20 cellular contexts compared by ENCODE assay signal in the genomic region with DNA sequence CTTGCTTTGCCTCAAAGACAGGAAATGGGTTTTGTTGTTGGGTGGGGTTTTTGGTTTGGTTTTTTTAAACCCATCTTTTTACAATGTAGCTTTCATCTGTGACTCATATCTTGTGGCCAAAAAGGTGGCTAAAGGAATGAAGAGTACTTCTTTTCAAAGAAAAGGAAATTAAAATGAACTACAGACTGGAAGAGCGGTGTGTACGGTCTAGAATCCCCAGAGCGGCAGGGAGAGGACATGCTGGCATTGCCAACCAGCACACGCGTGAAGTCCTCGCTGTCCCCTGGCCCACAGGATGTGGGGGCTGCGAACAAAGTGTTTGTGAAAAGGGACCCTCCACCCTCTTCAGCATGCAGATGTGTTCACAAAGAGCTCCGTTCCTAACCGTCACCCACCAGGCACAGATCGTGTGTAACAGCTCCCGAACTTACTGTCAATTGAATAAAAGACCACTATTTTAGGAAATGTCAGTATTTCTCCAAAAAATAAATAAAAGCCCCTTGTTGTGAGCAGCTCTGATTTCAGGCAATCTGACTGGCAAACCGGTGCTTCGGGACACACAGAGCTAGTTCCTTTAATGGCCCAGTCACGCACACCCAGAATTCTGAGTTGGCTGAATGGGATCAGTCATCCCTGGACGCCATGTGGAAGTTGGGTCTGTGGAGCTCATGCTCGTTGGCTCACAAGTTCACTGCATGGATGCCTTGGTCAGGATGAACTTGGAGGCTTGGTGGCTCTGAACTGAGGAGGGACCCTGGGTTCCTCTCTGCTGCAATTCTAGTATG.
DNase-seq lines count a peak whose midpoint lies in the region; ATAC-seq, FAIRE-seq and TF ChIP-seq lines count a peak whose summit lies in the region.
"Had no signal": no experiment of that assay in that cellular context is flagged by ENCODE, and none has a peak within 500 bp of the region (broad histone marks: within the 10 kb centered on the region; RNA-seq: fewer than 3 reads in every experiment).

No MANE protein-coding gene starts in this region.

- no peaks in the 10 kb centered on the region for H3K27me3 ChIP-seq in right atrium auricular region
- H3K27me3 ChIP-seq: neutrophil had no signal

- no peak for TF ChIP-seq CTCF in right atrium auricular region (IDR thresholded peaks at IDR 0.05)
- TF ChIP-seq CTCF in mesothelial cell of epicardium (IDR thresholded peaks at IDR 0.05; ENCODE audit: unreplicated experiment): no peak
- TF ChIP-seq CTCF in D721Med (IDR thresholded peaks at IDR 0.05; ENCODE audit: insufficient read depth, missing control alignments): no peak

- H3K27me3 Mint-ChIP-seq in activated naive CD8-positive, alpha-beta T cell: no peaks in the 10 kb centered on the region
- H3K27me3 Mint-ChIP-seq in mesothelial cell of epicardium (ENCODE audit: low read depth): peaks cover 34% of the 10 kb centered on the region
- H3K27me3 Mint-ChIP-seq: dendritic cell treated with granulocyte-macrophage colony-stimulating factor and Interleukin-4, amounts not matched to agents 40 ng/mL and 50 ng/mL, for 4 days had no signal

- peaks cover 20% of the 10 kb centered on the region for H3K4me1 Mint-ChIP-seq in activated naive CD8-positive, alpha-beta T cell (ENCODE audit: low read depth)
- peaks cover 14% of the 10 kb centered on the region for H3K4me1 Mint-ChIP-seq in stimulated activated effector memory CD8-positive, alpha-beta T cell treated with anti-CD3 and anti-CD28 coated beads, Interleukin-12 subunit alpha, Interleukin-12 subunit beta, amount 100 ng/mL, for 72 hours
- H3K4me1 Mint-ChIP-seq in mesothelial cell of epicardium: no peaks in the 10 kb centered on the region

- ATAC-seq in stimulated activated effector memory CD8-positive, alpha-beta T cell treated with anti-CD3 and anti-CD28 coated beads, Interleukin-12 subunit alpha, Interleukin-12 subunit beta, amount 100 ng/mL, for 72 hours: peak; percentile 73
- ATAC-seq: left colon, upper lobe of right lung had no signal

- no peaks in the 10 kb centered on the region for H3K9me3 ChIP-seq in right atrium auricular region
- H3K9me3 ChIP-seq: neutrophil, stomach, upper lobe of right lung had no signal

- peak overlapping the region; percentile 85 for H3K4me3 Mint-ChIP-seq in activated naive CD8-positive, alpha-beta T cell
- peak overlapping the region; percentile 49 for H3K4me3 Mint-ChIP-seq in stimulated activated effector memory CD8-positive, alpha-beta T cell treated with anti-CD3 and anti-CD28 coated beads, Interleukin-12 subunit alpha, Interleukin-12 subunit beta, amount 100 ng/mL, for 72 hours
- no peak overlapping the region for H3K4me3 Mint-ChIP-seq in mesothelial cell of epicardium
- H3K4me3 Mint-ChIP-seq: dendritic cell treated with granulocyte-macrophage colony-stimulating factor and Interleukin-4, amounts not matched to agents 40 ng/mL and 50 ng/mL, for 4 days had no signal

- FAIRE-seq in D721Med (lab: Jason Lieb, UNC): no peak
- FAIRE-seq: frontal cortex had no signal

- H3K27ac Mint-ChIP-seq in activated naive CD8-positive, alpha-beta T cell: peak overlapping the region; percentile 88
- no peak overlapping the region for H3K27ac Mint-ChIP-seq in stimulated activated effector memory CD8-positive, alpha-beta T cell treated with anti-CD3 and anti-CD28 coated beads, Interleukin-12 subunit alpha, Interleukin-12 subunit beta, amount 100 ng/mL, for 72 hours
- H3K27ac Mint-ChIP-seq in mesothelial cell of epicardium: no peak overlapping the region
- H3K27ac Mint-ChIP-seq: dendritic cell treated with granulocyte-macrophage colony-stimulating factor and Interleukin-4, amounts not matched to agents 40 ng/mL and 50 ng/mL, for 4 days had no signal

- H3K36me3 Mint-ChIP-seq in activated naive CD8-positive, alpha-beta T cell: no peaks in the 10 kb centered on the region
- peaks cover 4% of the 10 kb centered on the region for H3K36me3 Mint-ChIP-seq in stimulated activated effector memory CD8-positive, alpha-beta T cell treated with anti-CD3 and anti-CD28 coated beads, Interleukin-12 subunit alpha, Interleukin-12 subunit beta, amount 100 ng/mL, for 72 hours
- H3K36me3 Mint-ChIP-seq in mesothelial cell of epicardium: no peaks in the 10 kb centered on the region

- H3K9me3 Mint-ChIP-seq in activated naive CD8-positive, alpha-beta T cell (ENCODE audit: low read depth): no peaks in the 10 kb centered on the region
- H3K9me3 Mint-ChIP-seq in stimulated activated effector memory CD8-positive, alpha-beta T cell treated with anti-CD3 and anti-CD28 coated beads, Interleukin-12 subunit alpha, Interleukin-12 subunit beta, amount 100 ng/mL, for 72 hours: no peaks in the 10 kb centered on the region
- H3K9me3 Mint-ChIP-seq in mesothelial cell of epicardium: no peaks in the 10 kb centered on the region
- H3K9me3 Mint-ChIP-seq: dendritic cell treated with granulocyte-macrophage colony-stimulating factor and Interleukin-4, amounts not matched to agents 40 ng/mL and 50 ng/mL, for 4 days had no signal

- no peak overlapping the region for H3K4me3 ChIP-seq in right atrium auricular region
- H3K4me3 ChIP-seq: stomach, upper lobe of right lung had no signal

- no peak overlapping the region for H3K27ac ChIP-seq in right atrium auricular region
- H3K27ac ChIP-seq: neutrophil, stomach, upper lobe of right lung had no signal

- peak; percentile 64 for DNase-seq in activated CD8-positive, alpha-beta memory T cell treated with anti-CD3 and anti-CD28 coated beads for 24 hours
- DNase-seq in activated CD8-positive, alpha-beta memory T cell treated with anti-CD3 and anti-CD28 coated beads, Interleukin-2, amount 50 U/mL, for 48 hours: no peak
- DNase-seq in RPMI7951 (ENCODE audit: low read depth): peak; percentile 16
- no peak for DNase-seq in stimulated activated effector memory CD8-positive, alpha-beta T cell treated with anti-CD3 and anti-CD28 coated beads, Interleukin-12 subunit alpha, Interleukin-12 subunit beta, amount 100 ng/mL, for 72 hours (ENCODE audit: low spot score in 2 of 2)
- no peak for DNase-seq in right atrium auricular region (ENCODE audit: low spot score)
- no peak for DNase-seq in mesothelial cell of epicardium (ENCODE audit: low spot score in 2 of 2, unreplicated experiment in 2 of 2)
- DNase-seq in D721Med (ENCODE audit: insufficient read length, low spot score): no peak
- DNase-seq: activated effector memory CD4-positive, alpha-beta T cell treated with anti-CD3 and anti-CD28 coated beads, Interleukin-2, amount 50 U/mL, for 16 hours; EL; left colon; MV-4-11; NCI-H1930; NCI-H446 treated with DMSO at 0.1 percent for 48 hours; retina; stomach; upper lobe of right lung had no signal

- H3K4me1 ChIP-seq in right atrium auricular region: no peaks in the 10 kb centered on the region
- H3K4me1 ChIP-seq: stomach, upper lobe of right lung had no signal

- H3K36me3 ChIP-seq in right atrium auricular region: no peaks in the 10 kb centered on the region
- H3K36me3 ChIP-seq: neutrophil, stomach, upper lobe of right lung had no signal

Comparison
In these comparisons a context has a peak if more than half of its experiments do, and no peak if none do; other contexts are left out.
1. DNase-seq: peak in activated CD8-positive, alpha-beta memory T cell treated with anti-CD3 and anti-CD28 coated beads for 24 hours (single experiment) and RPMI7951 (single experiment); none in activated CD8-positive, alpha-beta memory T cell treated with anti-CD3 and anti-CD28 coated beads, Interleukin-2, amount 50 U/mL, for 48 hours (single experiment), stimulated activated effector memory CD8-positive, alpha-beta T cell treated with anti-CD3 and anti-CD28 coated beads, Interleukin-12 subunit alpha, Interleukin-12 subunit beta, amount 100 ng/mL, for 72 hours (0 of 2), right atrium auricular region (single experiment), mesothelial cell of epicardium (0 of 2) and D721Med (single experiment).